8 cellular contexts compared by ENCODE assay signal in genomic region chr15:40104296-40104864, GRCh38. TPM values are rescaled to one million over a fixed set of nuclear protein-coding genes. Genes with fewer than 3 reads are reported as not detected.
A peak's percentile ranks its signal among the peaks of the same experiment; 100 is the strongest.
DNase-seq lines count a peak whose midpoint lies in the region; ATAC-seq and TF ChIP-seq lines count a peak whose summit lies in the region.

No MANE protein-coding gene starts in this region.

- intact Hi-C loops in ascending aorta (cut with DNase I) = loop anchor here (1.0 to 10.0 kb wide), 5 partner anchors 23 to 340 kb away; partner anchors contain the start of genes BAHD1, INAFM2 and IVD

- no peaks in the 10 kb centered on the region for H3K27me3 ChIP-seq in ascending aorta

- H3K4me3 Mint-ChIP-seq in nephron = peak overlapping the region; percentile 78 to 99 (median 80)

- no peaks in the 10 kb centered on the region for H3K9me3 ChIP-seq in ascending aorta

- peak overlapping the region; percentile 52 for H3K4me3 ChIP-seq in GM12865 (ENCODE audit: low read depth, low read length)
- peak overlapping the region in 1 of 2 donors; percentile 27 for H3K4me3 ChIP-seq in ascending aorta

- H3K4me1 Mint-ChIP-seq in nephron = peaks cover 84% of the 10 kb centered on the region

- H3K27ac Mint-ChIP-seq in nephron = peak overlapping the region; percentile 94 to 100 (median 95)

- H3K27me3 Mint-ChIP-seq in nephron (ENCODE audit: low read depth) = peaks cover 4% of the 10 kb centered on the region

- no peaks in the 10 kb centered on the region for H3K36me3 ChIP-seq in ascending aorta

- TF ChIP-seq CTCF in 22Rv1 (IDR thresholded peaks at IDR 0.05) (no peak), GM12865 (IDR thresholded peaks at IDR 0.05; ENCODE audit: insufficient read depth, low read depth, low read length, missing control alignments) (no peak), ascending aorta (IDR thresholded peaks at IDR 0.05) (no peak), nephron (IDR thresholded peaks at IDR 0.05; ENCODE audit: unreplicated experiment in 3 of 3) (no peak)

- peaks cover 40 to 79% of the 10 kb centered on the region in 2 donors for H3K4me1 ChIP-seq in ascending aorta

- ATAC-seq in HG03039 (IDR thresholded peaks at IDR 0.05; ENCODE audit: unreplicated experiment) = no peak

- DNase-seq in GM12865 (ENCODE audit: low read depth) = no peak
- no peak for DNase-seq in ascending aorta (ENCODE audit: low spot score in 2 of 2)
- no peak for DNase-seq in NCI-H2227 (lab: John Stamatoyannopoulos, UW; ENCODE audit: unreplicated experiment)
- DNase-seq in SKM-1 (lab: John Stamatoyannopoulos, UW; ENCODE audit: unreplicated experiment) = no peak
- no peak for DNase-seq in glomerular visceral epithelial cell (ENCODE audit: extremely low spot score)

- H3K36me3 Mint-ChIP-seq in nephron (ENCODE audit: low read depth) = peaks cover 53% of the 10 kb centered on the region

- H3K9me3 Mint-ChIP-seq in nephron = no peaks in the 10 kb centered on the region

- H3K27ac ChIP-seq in 22Rv1 (peak overlapping the region; percentile 93), ascending aorta (peak overlapping the region; percentile 92)

RNA-seq across cellular contexts. Expression of gene BMF, which starts 4.3 kb away (rescaled TPM):
- 2.2 TPM for total RNA-seq in ascending aorta

RNA-seq across cellular contexts. Expression of gene BUB1B, which starts 56.5 kb away (rescaled TPM):
- not detected for total RNA-seq in ascending aorta
